8 cellular contexts compared by ENCODE assay signal in the genomic region with DNA sequence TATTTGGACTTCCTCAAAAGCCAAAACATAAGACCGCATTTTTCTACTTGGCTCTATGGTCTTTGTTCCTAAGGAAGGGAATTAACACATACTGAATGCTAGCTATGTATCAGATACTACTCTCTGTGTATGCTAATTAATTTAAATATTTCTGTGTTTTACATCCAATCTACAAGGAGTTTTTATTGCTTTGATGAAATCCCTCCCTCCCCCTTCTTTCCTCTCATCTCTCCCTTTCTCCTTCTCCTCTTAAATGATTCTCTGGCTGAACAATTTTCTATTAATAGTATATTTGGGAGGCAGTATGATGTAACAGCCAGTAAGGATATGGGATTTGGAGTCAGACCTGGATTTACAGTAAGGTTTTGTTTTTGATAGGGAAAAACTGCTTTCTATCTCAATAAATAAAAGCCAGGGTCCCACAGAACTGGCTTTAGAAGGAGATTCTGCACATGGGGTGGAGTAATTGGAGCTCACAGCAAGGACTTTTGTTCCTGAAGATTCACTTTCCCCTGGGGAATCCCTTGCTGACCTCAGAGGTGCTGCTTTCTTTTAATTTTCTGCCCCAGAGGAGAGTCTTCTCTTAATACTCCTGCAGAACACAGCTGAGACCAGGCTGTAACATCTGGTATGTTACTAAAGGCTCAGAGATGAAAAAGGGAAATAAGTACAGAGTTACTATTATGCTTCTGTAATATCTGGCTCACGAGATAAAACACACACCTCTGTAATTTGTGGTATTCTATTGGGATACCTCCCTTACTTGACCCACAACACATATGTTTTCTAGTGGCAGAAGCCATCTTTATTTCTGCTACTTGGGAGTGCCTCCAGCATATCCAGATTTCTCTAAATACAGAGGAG. TPM values are rescaled to one million over a fixed set of nuclear protein-coding genes. Genes with fewer than 3 reads are reported as not detected.
DNase-seq lines count a peak whose midpoint lies in the region; ATAC-seq and TF ChIP-seq lines count a peak whose summit lies in the region.

No MANE protein-coding gene starts in this region.

- 0 out of 2 replicates have a peak, but pooled peaks cover 2% of the 10 kb centered on the region for H3K4me1 ChIP-seq in BE2C

- CTCF ChIA-PET in HEK293T (lab: Yijun Ruan, JAX), result interaction anchor here (1.0 to 1.9 kb wide), 2 partner anchors 46 to 105 kb away, joined by 3 to 5 read pairs; no protein-coding TSS in a partner anchor

- H3K4me3 Mint-ChIP-seq in activated T-cell treated with anti-CD3 and anti-CD28 coated beads, Interleukin-2, amount 50 U/mL, for 4 hours, result peak overlapping the region; percentile 59
- peak overlapping the region; percentile 58 for H3K4me3 Mint-ChIP-seq in stimulated activated effector memory CD8-positive, alpha-beta T cell treated with anti-CD3 and anti-CD28 coated beads, Interleukin-12 subunit alpha, Interleukin-12 subunit beta, amount 100 ng/mL, for 72 hours

- H3K4me1 Mint-ChIP-seq in activated T-cell treated with anti-CD3 and anti-CD28 coated beads, Interleukin-2, amount 50 U/mL, for 4 hours (ENCODE audit: low read depth), result peaks cover 73% of the 10 kb centered on the region
- H3K4me1 Mint-ChIP-seq in stimulated activated effector memory CD8-positive, alpha-beta T cell treated with anti-CD3 and anti-CD28 coated beads, Interleukin-12 subunit alpha, Interleukin-12 subunit beta, amount 100 ng/mL, for 72 hours, result peaks cover 40% of the 10 kb centered on the region

- no peaks in the 10 kb centered on the region for H3K9me3 Mint-ChIP-seq in activated T-cell treated with anti-CD3 and anti-CD28 coated beads, Interleukin-2, amount 50 U/mL, for 4 hours
- no peaks in the 10 kb centered on the region for H3K9me3 Mint-ChIP-seq in stimulated activated effector memory CD8-positive, alpha-beta T cell treated with anti-CD3 and anti-CD28 coated beads, Interleukin-12 subunit alpha, Interleukin-12 subunit beta, amount 100 ng/mL, for 72 hours

- no peak for DNase-seq in activated T-cell treated with anti-CD3 and anti-CD28 coated beads, Interleukin-2, amount 50 U/mL, for 4 hours
- no peak for DNase-seq in activated T-cell treated with anti-CD3 and anti-CD28 coated beads, Interleukin-2, amount 50 U/mL, for 1 hour
- DNase-seq in RPMI7951 (ENCODE audit: low read depth) (peak; percentile 3), fibroblast of villous mesenchyme (ENCODE audit: low read depth) (peak; percentile 52), BE2C (no peak), NCI-H1694 treated with DMSO at 0.1 percent for 48 hours (lab: John Stamatoyannopoulos, UW) (no peak), HEK293T (ENCODE audit: extremely low spot score) (no peak)
- DNase-seq in stimulated activated effector memory CD8-positive, alpha-beta T cell treated with anti-CD3 and anti-CD28 coated beads, Interleukin-12 subunit alpha, Interleukin-12 subunit beta, amount 100 ng/mL, for 72 hours (ENCODE audit: low spot score in 2 of 2), result no peak

- ATAC-seq in activated T-cell treated with anti-CD3 and anti-CD28 coated beads, Interleukin-2, amount 50 U/mL, for 4 hours, result no peak
- no peak for ATAC-seq in stimulated activated effector memory CD8-positive, alpha-beta T cell treated with anti-CD3 and anti-CD28 coated beads, Interleukin-12 subunit alpha, Interleukin-12 subunit beta, amount 100 ng/mL, for 72 hours

- peak overlapping the region; percentile 89 for H3K27ac Mint-ChIP-seq in stimulated activated effector memory CD8-positive, alpha-beta T cell treated with anti-CD3 and anti-CD28 coated beads, Interleukin-12 subunit alpha, Interleukin-12 subunit beta, amount 100 ng/mL, for 72 hours

- no peaks in the 10 kb centered on the region for H3K36me3 ChIP-seq in BE2C

- POLR2A ChIA-PET in HEK293T (lab: Yijun Ruan, JAX), result interaction anchor here (3.5 kb wide), 1 partner anchor 13 kb away, joined by 12 read pairs; a partner anchor contains a TSS

- H3K4me3 ChIP-seq in fibroblast of villous mesenchyme (ENCODE audit: low read depth, low read length), result no peak overlapping the region
- H3K4me3 ChIP-seq in BE2C (ENCODE audit: low read depth, low read length), result no peak overlapping the region

- no peaks in the 10 kb centered on the region for H3K27me3 Mint-ChIP-seq in activated T-cell treated with anti-CD3 and anti-CD28 coated beads, Interleukin-2, amount 50 U/mL, for 4 hours (ENCODE audit: low read depth)

- TF ChIP-seq CTCF in fibroblast of villous mesenchyme (IDR thresholded peaks at IDR 0.05; ENCODE audit: insufficient read depth, low read depth, low read length) (no peak), BE2C (IDR thresholded peaks at IDR 0.05; ENCODE audit: low read depth, low read length) (no peak)

- H3K9me3 ChIP-seq in BE2C, result no peaks in the 10 kb centered on the region

- H3K27me3 ChIP-seq in BE2C, result no peaks in the 10 kb centered on the region

- peaks cover 7% of the 10 kb centered on the region for H3K36me3 Mint-ChIP-seq in activated T-cell treated with anti-CD3 and anti-CD28 coated beads, Interleukin-2, amount 50 U/mL, for 4 hours (ENCODE audit: insufficient read depth)
- H3K36me3 Mint-ChIP-seq in stimulated activated effector memory CD8-positive, alpha-beta T cell treated with anti-CD3 and anti-CD28 coated beads, Interleukin-12 subunit alpha, Interleukin-12 subunit beta, amount 100 ng/mL, for 72 hours, result no peaks in the 10 kb centered on the region

TF ChIP-seq in HEK293T, 16 proteins besides CTCF, POLR2A, EP300 and RAD21:
- no peak for TF ChIP-seq TARDBP (IDR thresholded peaks at IDR 0.05)
- TF ChIP-seq, protein P1, sequence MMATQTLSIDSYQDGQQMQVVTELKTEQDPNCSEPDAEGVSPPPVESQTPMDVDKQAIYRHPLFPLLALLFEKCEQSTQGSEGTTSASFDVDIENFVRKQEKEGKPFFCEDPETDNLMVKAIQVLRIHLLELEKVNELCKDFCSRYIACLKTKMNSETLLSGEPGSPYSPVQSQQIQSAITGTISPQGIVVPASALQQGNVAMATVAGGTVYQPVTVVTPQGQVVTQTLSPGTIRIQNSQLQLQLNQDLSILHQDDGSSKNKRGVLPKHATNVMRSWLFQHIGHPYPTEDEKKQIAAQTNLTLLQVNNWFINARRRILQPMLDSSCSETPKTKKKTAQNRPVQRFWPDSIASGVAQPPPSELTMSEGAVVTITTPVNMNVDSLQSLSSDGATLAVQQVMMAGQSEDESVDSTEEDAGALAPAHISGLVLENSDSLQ (IDR thresholded peaks at IDR 0.05), result no peak
- TF ChIP-seq LEF1 (IDR thresholded peaks at IDR 0.05; ENCODE audit: borderline replicate concordance), result no peak

RNA-seq across cellular contexts. Expression of a gene that starts 13.3 kb away (rescaled TPM):
- 10 to 100 TPM; 64.3 to 66.3 (median 65.8) TPM for total RNA-seq in activated T-cell treated with anti-CD3 and anti-CD28 coated beads, Interleukin-2, amount 50 U/mL, for 4 hours
- total RNA-seq in RPMI7951 (2014; rRNA removed; shearing (Covaris generic)), result 12.1 and 12.8 TPM in 2 replicates
- 5.5 and 9.5 TPM in 2 replicates for total RNA-seq in fibroblast of villous mesenchyme
- polyA plus RNA-seq in BE2C (2012; ENCODE audit: insufficient read depth, insufficient read length, low read depth), result 24.5 TPM

Comparison
In these comparisons a context has a peak if more than half of its experiments do, and no peak if none do; other contexts are left out.
1. DNase-seq: peak in RPMI7951 (single experiment) and fibroblast of villous mesenchyme (single experiment); none in activated T-cell treated with anti-CD3 and anti-CD28 coated beads, Interleukin-2, amount 50 U/mL, for 4 hours (single experiment), activated T-cell treated with anti-CD3 and anti-CD28 coated beads, Interleukin-2, amount 50 U/mL, for 1 hour (single experiment), stimulated activated effector memory CD8-positive, alpha-beta T cell treated with anti-CD3 and anti-CD28 coated beads, Interleukin-12 subunit alpha, Interleukin-12 subunit beta, amount 100 ng/mL, for 72 hours (0 of 2), BE2C (single experiment), NCI-H1694 treated with DMSO at 0.1 percent for 48 hours (single experiment) and HEK293T (single experiment).